9 cellular contexts compared by ENCODE assay signal in genomic region chr14:100374891-100375272, GRCh38. TPM values are rescaled to one million over a fixed set of nuclear protein-coding genes. Genes with fewer than 3 reads are reported as not detected.
DNase-seq lines count a peak whose midpoint lies in the region; ATAC-seq, FAIRE-seq and TF ChIP-seq lines count a peak whose summit lies in the region.
"Had no signal": no experiment of that assay in that cellular context is flagged by ENCODE, and none has a peak within 500 bp of the region (broad histone marks: within the 10 kb centered on the region; RNA-seq: fewer than 3 reads in every experiment).

No MANE protein-coding gene starts in this region.

- ATAC-seq in activated naive CD8-positive, alpha-beta T cell treated with anti-CD3 and anti-CD28 coated beads, Interleukin-2, amount 10 ng/mL, durations not matched to agents 7 days and 5 days (ENCODE audit: low read depth) = no peak

- H3K9me3 Mint-ChIP-seq in activated CD4-positive, alpha-beta T cell treated with anti-CD3 and anti-CD28 coated beads, Interleukin-2, amount 10 ng/mL, durations not matched to agents 7 days and 5 days = no peaks in the 10 kb centered on the region
- H3K9me3 Mint-ChIP-seq in activated naive CD8-positive, alpha-beta T cell treated with anti-CD3 and anti-CD28 coated beads, Interleukin-2, amount 10 ng/mL, durations not matched to agents 7 days and 5 days = no peaks in the 10 kb centered on the region

- no peaks in the 10 kb centered on the region for H3K27me3 Mint-ChIP-seq in activated CD4-positive, alpha-beta T cell treated with anti-CD3 and anti-CD28 coated beads, Interleukin-2, amount 10 ng/mL, durations not matched to agents 7 days and 5 days
- H3K27me3 Mint-ChIP-seq in activated naive CD8-positive, alpha-beta T cell treated with anti-CD3 and anti-CD28 coated beads, Interleukin-2, amount 10 ng/mL, durations not matched to agents 7 days and 5 days = no peaks in the 10 kb centered on the region

- H3K27ac ChIP-seq in kidney (ENCODE audit: low read depth in 2 of 2, low read length in 2 of 2) = peak overlapping the region; percentile 68 to 92
- peak overlapping the region; percentile 54 for H3K27ac ChIP-seq in temporal lobe (ENCODE audit: low read depth, low read length)

- no peaks in the 10 kb centered on the region for H3K9me3 ChIP-seq in kidney (ENCODE audit: control insufficient read depth in 1 of 2, low read length in 2 of 2)

- peaks cover 3 to 15% of the 10 kb centered on the region in 2 donors for H3K4me1 ChIP-seq in kidney (ENCODE audit: control insufficient read depth in 1 of 2, insufficient read depth in 1 of 2, low read depth in 1 of 2, low read length in 2 of 2)

- CTCF ChIA-PET in activated CD4-positive, alpha-beta T cell treated with anti-CD3 and anti-CD28 coated beads, Interleukin-2, amount 10 ng/mL, durations not matched to agents 7 days and 5 days (lab: Charles Lee) = interaction anchor here (0.8 to 1.6 kb wide), 8 partner anchors 9 to 271 kb away, joined by 3 to 5 read pairs (median 4); no protein-coding TSS in a partner anchor

- DNase-seq in activated CD4-positive, alpha-beta T cell treated with anti-CD3 and anti-CD28 coated beads, Interleukin-2, amount 10 ng/mL, durations not matched to agents 7 days and 5 days = no peak
- no peak for DNase-seq in activated CD4-positive, alpha-beta T cell treated with anti-CD3 and anti-CD28 coated beads for 1 hour
- no peak for DNase-seq in activated naive CD8-positive, alpha-beta T cell treated with anti-CD3 and anti-CD28 coated beads, Interleukin-2, amount 10 ng/mL, durations not matched to agents 7 days and 5 days
- no peak for DNase-seq in kidney
- DNase-seq in Kasumi-1 (lab: John Stamatoyannopoulos, UW) = no peak
- DNase-seq in stimulated activated naive CD4-positive, alpha-beta T cell (lab: John Stamatoyannopoulos, UW) = no peak
- no peak for DNase-seq in inferior parietal cortex (ENCODE audit: extremely low spot score)

- TF ChIP-seq CTCF in kidney (IDR thresholded peaks at IDR 0.05; ENCODE audit: borderline replicate concordance, extremely low read depth, insufficient read depth) = no peak

- intact Hi-C loops in kidney (cut with DNase I) = no loop called here

- H3K27ac Mint-ChIP-seq in activated CD4-positive, alpha-beta T cell treated with anti-CD3 and anti-CD28 coated beads, Interleukin-2, amount 10 ng/mL, durations not matched to agents 7 days and 5 days = peak overlapping the region; percentile 97
- H3K27ac Mint-ChIP-seq in activated naive CD8-positive, alpha-beta T cell treated with anti-CD3 and anti-CD28 coated beads, Interleukin-2, amount 10 ng/mL, durations not matched to agents 7 days and 5 days = peak overlapping the region; percentile 92

- peak overlapping the region; percentile 95 for H3K4me3 Mint-ChIP-seq in activated CD4-positive, alpha-beta T cell treated with anti-CD3 and anti-CD28 coated beads, Interleukin-2, amount 10 ng/mL, durations not matched to agents 7 days and 5 days
- H3K4me3 Mint-ChIP-seq in activated naive CD8-positive, alpha-beta T cell treated with anti-CD3 and anti-CD28 coated beads, Interleukin-2, amount 10 ng/mL, durations not matched to agents 7 days and 5 days = peak overlapping the region; percentile 88

- no peak for FAIRE-seq in kidney (lab: Jason Lieb, UNC)

- H3K9ac ChIP-seq in kidney (ENCODE audit: low read length in 2 of 2) = peak overlapping the region; percentile 42 to 63

- H3K36me3 Mint-ChIP-seq in activated CD4-positive, alpha-beta T cell treated with anti-CD3 and anti-CD28 coated beads, Interleukin-2, amount 10 ng/mL, durations not matched to agents 7 days and 5 days (ENCODE audit: low read depth) = peaks cover 33% of the 10 kb centered on the region
- peaks cover 22% of the 10 kb centered on the region for H3K36me3 Mint-ChIP-seq in activated naive CD8-positive, alpha-beta T cell treated with anti-CD3 and anti-CD28 coated beads, Interleukin-2, amount 10 ng/mL, durations not matched to agents 7 days and 5 days

- POLR2A ChIA-PET in activated CD4-positive, alpha-beta T cell treated with anti-CD3 and anti-CD28 coated beads, Interleukin-2, amount 10 ng/mL, durations not matched to agents 7 days and 5 days (lab: Charles Lee) = no interaction called here
- POLR2A ChIA-PET in activated naive CD8-positive, alpha-beta T cell treated with anti-CD3 and anti-CD28 coated beads, Interleukin-2, amount 10 ng/mL, durations not matched to agents 7 days and 5 days (lab: Charles Lee) = interaction anchor here (0.7 to 1.7 kb wide), 15 partner anchors 9 to 771 kb away, joined by 3 to 11 read pairs (median 4); partner anchors contain the start of genes CCDC85C and SLC25A29

- no peaks in the 10 kb centered on the region for H3K36me3 ChIP-seq in kidney (ENCODE audit: control insufficient read depth in 1 of 2, insufficient read depth in 2 of 2, low read length in 2 of 2)

- H3K4me1 Mint-ChIP-seq in activated CD4-positive, alpha-beta T cell treated with anti-CD3 and anti-CD28 coated beads, Interleukin-2, amount 10 ng/mL, durations not matched to agents 7 days and 5 days = peaks cover 64% of the 10 kb centered on the region
- H3K4me1 Mint-ChIP-seq in activated naive CD8-positive, alpha-beta T cell treated with anti-CD3 and anti-CD28 coated beads, Interleukin-2, amount 10 ng/mL, durations not matched to agents 7 days and 5 days = peaks cover 50% of the 10 kb centered on the region

- peak overlapping the region; percentile 74 to 95 for H3K4me3 ChIP-seq in kidney (ENCODE audit: low read length in 2 of 2)

RNA-seq across cellular contexts. Expression of gene WDR25, which starts 1.4 kb away (rescaled TPM):
- 1 to 10 TPM; 6.8 to 7.0 TPM for total RNA-seq in activated CD4-positive, alpha-beta T cell treated with anti-CD3 and anti-CD28 coated beads, Interleukin-2, amount 10 ng/mL, durations not matched to agents 7 days and 5 days
- 1 to 10 TPM; 6.1 to 8.4 TPM for total RNA-seq in activated naive CD8-positive, alpha-beta T cell treated with anti-CD3 and anti-CD28 coated beads, Interleukin-2, amount 10 ng/mL, durations not matched to agents 7 days and 5 days
- total RNA-seq in kidney = 12.9 TPM
- polyA plus RNA-seq in kidney (ENCODE audit: insufficient read depth, low read depth, low replicate concordance) = 11.7 TPM
- total RNA-seq in temporal lobe = 10.6 TPM

RNA-seq across cellular contexts. Expression of gene SLC25A47, which starts 51.7 kb away (rescaled TPM):
- total RNA-seq in activated CD4-positive, alpha-beta T cell treated with anti-CD3 and anti-CD28 coated beads, Interleukin-2, amount 10 ng/mL, durations not matched to agents 7 days and 5 days = not detected
- total RNA-seq in activated naive CD8-positive, alpha-beta T cell treated with anti-CD3 and anti-CD28 coated beads, Interleukin-2, amount 10 ng/mL, durations not matched to agents 7 days and 5 days = not detected
- total RNA-seq in kidney = not detected
- 1.0 TPM for polyA plus RNA-seq in kidney (ENCODE audit: insufficient read depth, low read depth, low replicate concordance)
- total RNA-seq in temporal lobe = not detected
- total RNA-seq: Daoy had no signal
